Comparison of ENCODE assay signal across 4 cellular contexts in the genomic region with DNA sequence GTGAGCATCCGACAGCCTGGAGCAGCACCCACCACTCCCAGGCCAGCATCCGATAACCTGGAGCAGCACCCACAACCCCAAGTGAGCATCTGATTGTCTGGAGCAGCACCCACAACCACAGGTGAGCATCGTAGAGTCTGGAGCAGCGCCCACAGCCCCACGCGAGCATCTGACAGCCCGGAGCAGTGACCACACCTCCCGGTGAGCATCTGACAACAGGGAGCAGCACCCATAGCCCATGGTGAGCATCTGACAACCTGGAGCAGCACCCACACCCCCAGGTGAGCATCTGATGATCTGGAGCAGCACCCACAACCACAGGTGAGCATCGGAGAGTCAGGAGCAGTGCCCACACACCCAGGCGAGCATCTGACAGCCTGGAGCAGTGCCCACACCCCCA. TPM values are rescaled to one million over a fixed set of nuclear protein-coding genes. Genes with fewer than 3 reads are reported as not detected.
"Had no signal": no experiment of that assay in that cellular context is flagged by ENCODE, and none has a peak within 500 bp of the region (broad histone marks: within the 10 kb centered on the region; RNA-seq: fewer than 3 reads in every experiment).

No MANE protein-coding gene starts in this region.

RNA-seq across cellular contexts. Expression of a gene that starts 25.1 kb away (rescaled TPM):
- total RNA-seq: K562, M059J, PC-3, SK-MEL-5 had no signal
- polyA plus RNA-seq: K562 had no signal
